ENCODE assay signal across 21 cellular contexts in genomic region chr10:26950934-26951333, GRCh38.
DNase-seq lines count a peak whose midpoint lies in the region; ATAC-seq and TF ChIP-seq lines count a peak whose summit lies in the region.
"Had no signal": no experiment of that assay in that cellular context is flagged by ENCODE, and none has a peak within 500 bp of the region (broad histone marks: within the 10 kb centered on the region; RNA-seq: fewer than 3 reads in every experiment).

No MANE protein-coding gene starts in this region.

- H3K4me3 ChIP-seq in psoas muscle = no peak overlapping the region
- H3K4me3 ChIP-seq: cardiac muscle cell, transverse colon had no signal

- peaks cover 10% of the 10 kb centered on the region for H3K27me3 Mint-ChIP-seq in dendritic cell treated with granulocyte-macrophage colony-stimulating factor and Interleukin-4, amounts not matched to agents 40 ng/mL and 50 ng/mL, for 4 days

- H3K9me3 Mint-ChIP-seq in dendritic cell treated with granulocyte-macrophage colony-stimulating factor and Interleukin-4, amounts not matched to agents 40 ng/mL and 50 ng/mL, for 4 days = peaks cover 13% of the 10 kb centered on the region

- H3K27me3 ChIP-seq in psoas muscle (ENCODE audit: insufficient read depth in 3 of 3, low read length in 2 of 3) = no peaks in the 10 kb centered on the region
- H3K27me3 ChIP-seq: cardiac muscle cell, transverse colon had no signal

- no peaks in the 10 kb centered on the region for H3K4me1 ChIP-seq in psoas muscle
- H3K4me1 ChIP-seq: parathyroid adenoma, transverse colon had no signal

- no peak for DNase-seq in cerebellum (ENCODE audit: low spot score)
- DNase-seq in NCI-H187 (lab: John Stamatoyannopoulos, UW) = no peak
- DNase-seq in psoas muscle = no peak
- DNase-seq in occipital lobe (lab: John Stamatoyannopoulos, UW) = no peak
- DNase-seq: activated CD4-positive, alpha-beta T cell treated with anti-CD3 and anti-CD28 coated beads, Interleukin-2, amount 10 ng/mL, durations not matched to agents 24 days and 14 days; activated effector memory CD4-positive, alpha-beta T cell treated with anti-CD3 and anti-CD28 coated beads, Interleukin-2, amount 50 U/mL, for 16 hours; CD8-positive, alpha-beta T cell; foreskin melanocyte; naive thymus-derived CD8-positive, alpha-beta T cell; NCI-H1417; NCI-H524 treated with DMSO at 0.1 percent for 48 hours; Right ventricle myocardium superior; T-helper 1 cell; transverse colon had no signal

- peaks cover 9% of the 10 kb centered on the region for H3K36me3 Mint-ChIP-seq in dendritic cell treated with granulocyte-macrophage colony-stimulating factor and Interleukin-4, amounts not matched to agents 40 ng/mL and 50 ng/mL, for 4 days (ENCODE audit: low read depth)
- H3K36me3 Mint-ChIP-seq: CD8-positive, alpha-beta T cell had no signal

- H3K4me3 Mint-ChIP-seq in dendritic cell treated with granulocyte-macrophage colony-stimulating factor and Interleukin-4, amounts not matched to agents 40 ng/mL and 50 ng/mL, for 4 days = no peak overlapping the region
- H3K4me3 Mint-ChIP-seq: activated CD4-positive, alpha-beta T cell treated with anti-CD3 and anti-CD28 coated beads, Interleukin-2, amount 10 ng/mL, durations not matched to agents 24 days and 14 days; CD8-positive, alpha-beta T cell; naive thymus-derived CD8-positive, alpha-beta T cell; stimulated activated naive CD8-positive, alpha-beta T cell treated with anti-CD3 and anti-CD28 coated beads, Interleukin-15, Interleukin-2, amounts not matched to agents 100 ng/mL and 50 ng/mL, for 24 hours had no signal

- no peak overlapping the region for H3K27ac ChIP-seq in psoas muscle
- H3K27ac ChIP-seq: cardiac muscle cell, parathyroid adenoma, transverse colon had no signal

- intact Hi-C loops in dendritic cell treated with granulocyte-macrophage colony-stimulating factor and Interleukin-4, amounts not matched to agents 40 ng/mL and 50 ng/mL, for 4 days (cut with micrococcal nuclease) = no loop called here
- intact Hi-C loops in psoas muscle (cut with DNase I) = no loop called here

- no peaks in the 10 kb centered on the region for H3K9me3 ChIP-seq in psoas muscle
- H3K9me3 ChIP-seq: transverse colon had no signal

- H3K27ac Mint-ChIP-seq in dendritic cell treated with granulocyte-macrophage colony-stimulating factor and Interleukin-4, amounts not matched to agents 40 ng/mL and 50 ng/mL, for 4 days = peak overlapping the region; percentile 69
- H3K27ac Mint-ChIP-seq: activated CD4-positive, alpha-beta T cell treated with anti-CD3 and anti-CD28 coated beads, Interleukin-2, amount 10 ng/mL, durations not matched to agents 24 days and 14 days; CD8-positive, alpha-beta T cell; stimulated activated naive CD8-positive, alpha-beta T cell treated with anti-CD3 and anti-CD28 coated beads, Interleukin-15, Interleukin-2, amounts not matched to agents 100 ng/mL and 50 ng/mL, for 24 hours had no signal

- H3K4me1 Mint-ChIP-seq in dendritic cell treated with granulocyte-macrophage colony-stimulating factor and Interleukin-4, amounts not matched to agents 40 ng/mL and 50 ng/mL, for 4 days (ENCODE audit: low read depth) = peaks cover 20% of the 10 kb centered on the region
- H3K4me1 Mint-ChIP-seq: activated CD4-positive, alpha-beta T cell treated with anti-CD3 and anti-CD28 coated beads, Interleukin-2, amount 10 ng/mL, durations not matched to agents 24 days and 14 days; naive thymus-derived CD8-positive, alpha-beta T cell had no signal

- peak; percentile 78 for ATAC-seq in GM18868 (IDR thresholded peaks at IDR 0.05; ENCODE audit: unreplicated experiment)
- ATAC-seq in HG02678 (IDR thresholded peaks at IDR 0.05; ENCODE audit: unreplicated experiment) = peak; percentile 56
- ATAC-seq in HG03442 (IDR thresholded peaks at IDR 0.05; ENCODE audit: unreplicated experiment) = peak; percentile 74
- no peak for ATAC-seq in psoas muscle
- ATAC-seq: CD8-positive, alpha-beta T cell; naive thymus-derived CD8-positive, alpha-beta T cell had no signal

- TF ChIP-seq CTCF in psoas muscle (IDR thresholded peaks at IDR 0.05) = no peak

- no peaks in the 10 kb centered on the region for H3K36me3 ChIP-seq in psoas muscle (ENCODE audit: insufficient read depth in 1 of 2, low read depth in 1 of 2)
- H3K36me3 ChIP-seq: cardiac muscle cell, transverse colon had no signal

Comparison
In these comparisons a context has a peak if more than half of its experiments do, and no peak if none do; other contexts are left out.
1. ATAC-seq: peak in GM18868 (single experiment), HG02678 (single experiment) and HG03442 (single experiment); none in psoas muscle (0 of 4).